In the genomic region with DNA sequence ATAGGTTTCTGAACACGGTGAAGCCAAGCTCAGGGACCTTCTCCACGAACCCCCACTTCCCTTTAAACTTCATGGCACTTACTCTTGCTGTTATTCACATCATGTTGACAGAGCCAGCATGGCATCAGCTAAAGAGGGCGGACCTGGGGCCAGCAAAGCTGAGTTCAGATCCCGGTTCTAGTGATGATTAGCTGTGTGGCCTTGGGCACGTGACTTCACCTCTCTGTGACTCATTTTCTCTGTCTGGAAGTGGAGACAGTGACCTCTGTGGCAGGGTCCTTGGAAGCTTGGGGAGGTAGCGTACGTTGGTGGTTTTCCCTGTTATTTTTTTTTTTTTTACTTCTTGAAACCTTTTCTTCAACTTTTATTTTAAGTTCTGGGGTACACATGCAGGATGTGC, we compare ENCODE assay signal across 10 cellular contexts.
"Had no signal": no experiment of that assay in that cellular context is flagged by ENCODE, and none has a peak within 500 bp of the region (broad histone marks: within the 10 kb centered on the region; RNA-seq: fewer than 3 reads in every experiment).

No MANE protein-coding gene starts in this region.

- DNase-seq: activated effector memory CD4-positive, alpha-beta T cell treated with Interleukin-2 at 50 U/mL for 16 hours; aorta; colonic mucosa; heart right ventricle; kidney; midbrain; naive B cell; tibial artery; uterus had no signal

- H3K4me3 ChIP-seq: colonic mucosa, heart right ventricle, smooth muscle cell, tibial artery, uterus had no signal
